In genomic region chr14:60220084-60220483, GRCh38 we compare ENCODE assay signal across 12 cellular contexts. TPM values are rescaled to one million over a fixed set of nuclear protein-coding genes. Genes with fewer than 3 reads are reported as not detected.
DNase-seq lines count a peak whose midpoint lies in the region; ATAC-seq and TF ChIP-seq lines count a peak whose summit lies in the region.
"Had no signal": no experiment of that assay in that cellular context is flagged by ENCODE, and none has a peak within 500 bp of the region (broad histone marks: within the 10 kb centered on the region; RNA-seq: fewer than 3 reads in every experiment).

No MANE protein-coding gene starts in this region.

- no peak for TF ChIP-seq CTCF in mesothelial cell of epicardium (IDR thresholded peaks at IDR 0.05; ENCODE audit: unreplicated experiment)
- no peak for TF ChIP-seq CTCF in foreskin keratinocyte (conservative IDR thresholded peaks at IDR 0.05)

- ATAC-seq in GM18861 (IDR thresholded peaks at IDR 0.05; ENCODE audit: unreplicated experiment) (peak; percentile 63), GM21381 (IDR thresholded peaks at IDR 0.05; ENCODE audit: unreplicated experiment) (peak; percentile 59), HG03064 (IDR thresholded peaks at IDR 0.05; ENCODE audit: low read depth, unreplicated experiment) (peak; percentile 69), foreskin keratinocyte (no peak)

- no peaks in the 10 kb centered on the region for H3K9me3 Mint-ChIP-seq in activated naive CD8-positive, alpha-beta T cell treated with anti-CD3 and anti-CD28 coated beads for 36 hours
- H3K9me3 Mint-ChIP-seq in mesothelial cell of epicardium: no peaks in the 10 kb centered on the region
- H3K9me3 Mint-ChIP-seq: naive B cell; T-helper 1 cell treated with Interleukin-12 subunit alpha and Interleukin-12 subunit beta and Interleukin-4 antibody, amounts not matched to agents 30 μg/mL and 1 μg/mL, for 36 hours had no signal

- no peaks in the 10 kb centered on the region for H3K27me3 Mint-ChIP-seq in activated naive CD8-positive, alpha-beta T cell treated with anti-CD3 and anti-CD28 coated beads for 36 hours
- no peaks in the 10 kb centered on the region for H3K27me3 Mint-ChIP-seq in mesothelial cell of epicardium (ENCODE audit: low read depth)

- no peaks in the 10 kb centered on the region for H3K4me1 ChIP-seq in foreskin keratinocyte

- H3K4me1 Mint-ChIP-seq in activated naive CD8-positive, alpha-beta T cell treated with anti-CD3 and anti-CD28 coated beads for 36 hours: peaks cover 18% of the 10 kb centered on the region
- no peaks in the 10 kb centered on the region for H3K4me1 Mint-ChIP-seq in mesothelial cell of epicardium
- H3K4me1 Mint-ChIP-seq: naive B cell had no signal

- H3K27ac Mint-ChIP-seq in activated naive CD8-positive, alpha-beta T cell treated with anti-CD3 and anti-CD28 coated beads for 36 hours: peak overlapping the region; percentile 73
- H3K27ac Mint-ChIP-seq in mesothelial cell of epicardium: no peak overlapping the region
- H3K27ac Mint-ChIP-seq: T-helper 1 cell treated with Interleukin-12 subunit alpha and Interleukin-12 subunit beta and Interleukin-4 antibody, amounts not matched to agents 30 μg/mL and 1 μg/mL, for 36 hours had no signal

- peaks cover 7% of the 10 kb centered on the region for H3K27me3 ChIP-seq in foreskin keratinocyte

- no peak overlapping the region for H3K27ac ChIP-seq in foreskin keratinocyte

- H3K36me3 Mint-ChIP-seq in activated naive CD8-positive, alpha-beta T cell treated with anti-CD3 and anti-CD28 coated beads for 36 hours: no peaks in the 10 kb centered on the region
- H3K36me3 Mint-ChIP-seq in mesothelial cell of epicardium: no peaks in the 10 kb centered on the region
- H3K36me3 Mint-ChIP-seq: naive B cell had no signal

- H3K4me3 Mint-ChIP-seq in activated naive CD8-positive, alpha-beta T cell treated with anti-CD3 and anti-CD28 coated beads for 36 hours: no peak overlapping the region
- H3K4me3 Mint-ChIP-seq in mesothelial cell of epicardium: no peak overlapping the region
- H3K4me3 Mint-ChIP-seq: naive B cell; T-helper 1 cell treated with Interleukin-12 subunit alpha and Interleukin-12 subunit beta and Interleukin-4 antibody, amounts not matched to agents 30 μg/mL and 1 μg/mL, for 36 hours had no signal

- peak; percentile 43 for DNase-seq in activated naive CD8-positive, alpha-beta T cell treated with anti-CD3 and anti-CD28 coated beads for 36 hours
- DNase-seq in mesothelial cell of epicardium (ENCODE audit: low spot score in 2 of 2, unreplicated experiment in 2 of 2): no peak
- DNase-seq in stimulated activated CD4-positive, alpha-beta T cell treated with anti-CD3 and anti-CD28 coated beads, Interleukin-4, amount 100 ng/mL, for 4 hours: no peak
- DNase-seq in nucleus accumbens (lab: John Stamatoyannopoulos, UW): no peak
- no peak for DNase-seq in foreskin keratinocyte
- DNase-seq: central memory CD4-positive, alpha-beta T cell; MV-4-11; naive B cell had no signal

RNA-seq across cellular contexts. Expression of gene PPM1A, which starts 28.9 kb away (rescaled TPM):
- 10 to 100 TPM; 40.5 to 47.2 TPM for total RNA-seq in activated naive CD8-positive, alpha-beta T cell treated with anti-CD3 and anti-CD28 coated beads for 36 hours
- total RNA-seq in mesothelial cell of epicardium (44.3 to 44.7 TPM (median 44.6 TPM) in 3 replicates), foreskin keratinocyte (30.8 and 32.4 TPM in 2 replicates)
- 17.4 and 20.2 TPM in 2 replicates for polyA plus RNA-seq in foreskin keratinocyte

RNA-seq across cellular contexts. Expression of gene DHRS7, which starts 54.9 kb away (rescaled TPM):
- total RNA-seq in activated naive CD8-positive, alpha-beta T cell treated with anti-CD3 and anti-CD28 coated beads for 36 hours: 10 to 100 TPM; 61.1 to 63.8 TPM
- total RNA-seq in mesothelial cell of epicardium (32.7 to 33.5 TPM (median 33.0 TPM) in 3 replicates), foreskin keratinocyte (69.9 and 79.5 TPM in 2 replicates)
- 78.1 and 85.9 TPM in 2 replicates for polyA plus RNA-seq in foreskin keratinocyte
